17 cellular contexts compared by ENCODE assay signal in the genomic region with DNA sequence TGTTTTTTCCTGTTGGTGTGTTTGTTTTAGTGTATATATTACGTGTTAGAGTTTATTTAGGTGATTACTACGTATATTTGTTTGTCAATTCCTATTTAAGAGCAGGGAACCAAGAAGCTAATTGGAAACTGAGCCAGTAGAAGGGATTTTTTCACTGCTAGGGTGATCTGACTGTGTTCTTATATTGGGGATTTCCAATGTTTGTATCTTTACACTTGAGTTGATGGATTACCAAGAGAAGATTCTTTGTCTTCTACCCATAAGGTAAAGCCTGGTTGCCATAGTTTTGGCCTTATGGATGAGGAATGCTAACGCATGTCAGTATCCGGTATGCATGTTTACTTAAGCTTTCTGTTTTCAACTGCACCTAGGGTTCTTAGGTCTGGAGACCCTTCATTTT. TPM values are rescaled to one million over a fixed set of nuclear protein-coding genes. Genes with fewer than 3 reads are reported as not detected.
DNase-seq lines count a peak whose midpoint lies in the region; ATAC-seq, FAIRE-seq and TF ChIP-seq lines count a peak whose summit lies in the region.
"Had no signal": no experiment of that assay in that cellular context is flagged by ENCODE, and none has a peak within 500 bp of the region (broad histone marks: within the 10 kb centered on the region; RNA-seq: fewer than 3 reads in every experiment).

No MANE protein-coding gene starts in this region.

- no peak overlapping the region for H3K4me3 Mint-ChIP-seq in H9

- H3K4me3 ChIP-seq in GM12878 (no peak overlapping the region; the same call in 1 of the 2 replicates), testis (no peak overlapping the region)
- H3K4me3 ChIP-seq: BLaER1 treated with 17β-estradiol and CSF1 and Interleukin-3, amounts not matched to agents 10 nM and 100 nM; K562; SK-N-MC had no signal

- no TSS peak for BruUV-seq in GM12878 (replicated peaks; lab: Mats Ljungman, UMichigan)

- no peaks in the 10 kb centered on the region; a peak in 2 of 4 replicates for H3K36me3 ChIP-seq in GM12878 (ENCODE audit: control insufficient read depth in 2 of 2, insufficient read depth in 2 of 2, low read length in 1 of 2)
- H3K36me3 ChIP-seq in testis (ENCODE audit: low read depth, missing control alignments) = no peaks in the 10 kb centered on the region

- H3K4me1 ChIP-seq in H9 (ENCODE audit: insufficient read depth, low read length) (peaks cover 11% of the 10 kb centered on the region), GM12878 (ENCODE audit: control insufficient read depth, insufficient read depth, low read length) (peaks cover 2% of the 10 kb centered on the region; the same call in 1 of the 2 replicates), testis (peaks cover 10% of the 10 kb centered on the region)

- no peak for TF ChIP-seq CTCF in H9 (conservative IDR thresholded peaks at IDR 0.05)
- no peak for TF ChIP-seq CTCF in GM12878 (IDR thresholded peaks at IDR 0.05 in 2 of 3, conservative IDR thresholded peaks at IDR 0.05 in 1 of 3; ENCODE audit: control insufficient read depth in 2 of 3, extremely low read depth in 1 of 3, insufficient read depth in 1 of 3, low read depth in 3 of 3, low read length in 3 of 3)
- no peak for TF ChIP-seq CTCF in testis (IDR thresholded peaks at IDR 0.05)

- H3K27ac ChIP-seq in H9 (ENCODE audit: insufficient read length, low read depth, low read length) (no peak overlapping the region), GM12878 (ENCODE audit: control insufficient read depth, insufficient read depth) (peak overlapping the region; percentile 27; the same call in 1 of the 2 replicates), testis (no peak overlapping the region)
- H3K27ac ChIP-seq: BLaER1 treated with 17β-estradiol and CSF1 and Interleukin-3, amounts not matched to agents 10 nM and 100 nM; SK-N-MC had no signal

- no peaks in the 10 kb centered on the region for H3K79me2 ChIP-seq in H9 (ENCODE audit: insufficient read depth, low read length)
- H3K79me2 ChIP-seq in GM12878 (ENCODE audit: control insufficient read depth, insufficient read depth, low read length) = no peaks in the 10 kb centered on the region; the same call in 1 of the 2 replicates

- ATAC-seq in GM12878 = peak; percentile 89
- ATAC-seq: K562, Panc1, Right ventricle myocardium inferior had no signal

- H2AFZ ChIP-seq in H9 (ENCODE audit: low read length) (no peak overlapping the region), GM12878 (ENCODE audit: control insufficient read depth, low read depth, low read length) (no peak overlapping the region; the same call in 1 of the 2 replicates)

- in situ Hi-C loops in GM12878 (cut with MboI) = no loop called here

- H2BK20ac ChIP-seq in H9 (ENCODE audit: low read depth, low read length, poor library complexity, severe bottlenecking) = no peak overlapping the region

- SMC1A ChIA-PET in GM12878 (lab: Charles Lee; ENCODE audit: uncharacterized antibody, unreplicated experiment) = interaction anchor here (0.6 to 1.9 kb wide), 19 partner anchors 10 to 204 kb away, joined by 3 to 10 read pairs (median 4); no protein-coding TSS in a partner anchor

- peak overlapping the region; percentile 36 for H2BK120ac ChIP-seq in H9 (ENCODE audit: low read depth, low read length, poor library complexity, severe bottlenecking)

- H3K18ac ChIP-seq in H9 (ENCODE audit: insufficient read length, low read depth, low read length) = no peak overlapping the region

- DNase-seq in NCI-H748 (lab: John Stamatoyannopoulos, UW; ENCODE audit: unreplicated experiment) (peak; percentile 1), NCI-H748 treated with DMSO at 0.1 percent for 48 hours (lab: John Stamatoyannopoulos, UW) (no peak), H9 (no peak), GM12878 (ENCODE audit: low read depth, low spot score) (peak; percentile 21), T-helper 2 cell (no peak), testis (no peak), DMS 273 treated with DMSO at 0.1 percent for 48 hours (lab: John Stamatoyannopoulos, UW) (no peak)
- no peak for DNase-seq in stimulated activated CD4-positive, alpha-beta T cell treated with anti-CD3 and anti-CD28 coated beads, Interleukin-15, amount 100 ng/mL, for 24 hours
- DNase-seq: DMS153, HCEC 1CT, NCI-H2107, NCI-H774 had no signal

- H2AK5ac ChIP-seq in H9 (ENCODE audit: insufficient read length, low read length) = no peak overlapping the region

- H3K27me3 ChIP-seq in H9 (ENCODE audit: insufficient read depth, low read length) (no peaks in the 10 kb centered on the region), GM12878 (replicated peaks in 1 of 2; ENCODE audit: control insufficient read depth in 2 of 2, insufficient read depth in 2 of 2, low read length in 1 of 2) (no peaks in the 10 kb centered on the region), testis (no peaks in the 10 kb centered on the region)
- H3K27me3 ChIP-seq: BLaER1 treated with 17β-estradiol and CSF1 and Interleukin-3, amounts not matched to agents 10 nM and 100 nM had no signal

- POLR2A ChIA-PET in GM12878 (lab: Charles Lee) = interaction anchor here (0.6 to 1.9 kb wide), 4 partner anchors 14 to 745 kb away, joined by 3 to 10 read pairs (median 6); no protein-coding TSS in a partner anchor

- RAD21 ChIA-PET in GM12878 (lab: Charles Lee; ENCODE audit: unreplicated experiment) = interaction anchor here (0.9 to 1.6 kb wide), 7 partner anchors 16 to 131 kb away, joined by 3 to 6 read pairs (median 5); no protein-coding TSS in a partner anchor

- 100% methylated on average over 2 of the region's 4 CpGs for whole genome bisulfite sequencing in H9 (ENCODE audit: extremely low coverage, insufficient read length, low lambda C conversion rate)
- 78% methylated on average over 4 of the region's 4 CpGs for WGBS in GM12878 (ENCODE audit: insufficient coverage, insufficient replicate concordance, low lambda C conversion rate, missing lambda C conversion rate)
- WGBS in testis, 2 donors = 95 to 96% methylated on average over 4 of the region's 4 CpGs

- no peak overlapping the region for H3K23ac ChIP-seq in H9 (ENCODE audit: insufficient read length, low read depth, low read length)

- H3K4ac ChIP-seq in H9 (ENCODE audit: low read depth, low read length) = no peak overlapping the region

- H3K79me1 ChIP-seq in H9 (ENCODE audit: insufficient read depth, low read depth, low read length, poor library complexity, severe bottlenecking) = no peaks in the 10 kb centered on the region

- H3K27ac Mint-ChIP-seq in H9 = no peak overlapping the region

- no peak overlapping the region for H4K91ac ChIP-seq in H9 (ENCODE audit: insufficient read length, low read depth, low read length)

- H3K27me3 Mint-ChIP-seq in H9 (ENCODE audit: low read depth) = no peaks in the 10 kb centered on the region

- H3K4me2 ChIP-seq in H9 (ENCODE audit: insufficient read depth, insufficient read length, low read length) (no peak overlapping the region), GM12878 (ENCODE audit: control insufficient read depth, insufficient read depth) (no peak overlapping the region)
- H3K4me2 ChIP-seq: BLaER1 treated with 17β-estradiol and CSF1 and Interleukin-3, amounts not matched to agents 10 nM and 100 nM had no signal

- TF ChIP-seq POLR2A in GM12878 (IDR thresholded peaks at IDR 0.05; ENCODE audit: low read depth, low read length) (no peak), testis (IDR thresholded peaks at IDR 0.05) (no peak)

- H3K4me1 Mint-ChIP-seq in H9 = peaks cover 26 to 33% of the 10 kb centered on the region in 2 experiments

- H3K36me3 Mint-ChIP-seq in H9 (ENCODE audit: insufficient read depth in 1 of 3, low read depth in 3 of 3) = peaks cover 0 to 4% (median 3%) of the 10 kb centered on the region in 3 experiments; a peak in 3 of 7 replicates

- no peak overlapping the region for H2BK15ac ChIP-seq in H9 (ENCODE audit: low read depth, low read length)

- H4K5ac ChIP-seq in H9 (ENCODE audit: insufficient read length, low read depth, low read length) = no peak overlapping the region

- no peak overlapping the region for H4K8ac ChIP-seq in H9 (replicated peaks; ENCODE audit: insufficient read length, low read depth, low read length)

- no peak for FAIRE-seq in GM12878 (lab: Jason Lieb, UNC)
- FAIRE-seq: K562 had no signal

- H3T11ph ChIP-seq in H9 (ENCODE audit: low read length) = no peak overlapping the region

- H3K23me2 ChIP-seq in H9 (ENCODE audit: insufficient read length, low read depth, low read length, poor library complexity, severe bottlenecking) = no peaks in the 10 kb centered on the region

- intact Hi-C loops in GM12878 (cut with micrococcal nuclease; ENCODE audit: unreplicated experiment) = no loop called here
- intact Hi-C loops in testis (cut with DNase I; ENCODE audit: low total_unique reads) = no loop called here

- H4K20me1 ChIP-seq in H9 (ENCODE audit: control insufficient read depth, insufficient read depth, insufficient read length) (no peaks in the 10 kb centered on the region), GM12878 (ENCODE audit: control insufficient read depth, insufficient read depth) (no peaks in the 10 kb centered on the region)

- no peak overlapping the region for H3K14ac ChIP-seq in H9 (ENCODE audit: insufficient read depth, low read length)

- H3K9me3 ChIP-seq in H9 (ENCODE audit: control insufficient read depth, low read depth, low read length) (no peaks in the 10 kb centered on the region), GM12878 (replicated peaks; ENCODE audit: control insufficient read depth, insufficient read depth, low read length) (no peaks in the 10 kb centered on the region; the same call in 2 of the 3 replicates), testis (no peaks in the 10 kb centered on the region)

- H3K9me3 Mint-ChIP-seq in H9 = no peaks in the 10 kb centered on the region

- CTCF ChIA-PET in GM12878 (lab: Yijun Ruan, JAX) = interaction anchor here (0.8 to 1.7 kb wide), 6 partner anchors 10 to 139 kb away, joined by 3 to 6 read pairs (median 4); no protein-coding TSS in a partner anchor

- no peak overlapping the region for H2BK5ac ChIP-seq in H9 (ENCODE audit: insufficient read length, low read length)

- H2BK12ac ChIP-seq in H9 (ENCODE audit: insufficient read length, low read depth, low read length) = no peak overlapping the region

- H3K56ac ChIP-seq in H9 (ENCODE audit: insufficient read length, low read depth, low read length) = no peak overlapping the region

- TF ChIP-seq EP300 in GM12878 (IDR thresholded peaks at IDR 0.05; ENCODE audit: borderline replicate concordance in 1 of 2, control insufficient read depth in 1 of 2, low read depth in 2 of 2, low read length in 2 of 2) = no peak; a peak in 1 of 4 replicates

- no peak for TF ChIP-seq RAD21 in GM12878 (IDR thresholded peaks at IDR 0.05; ENCODE audit: insufficient read depth, low read depth, low read length)

- H3K9ac ChIP-seq in H9 (ENCODE audit: extremely low read depth, insufficient read length, low read length) (no peak overlapping the region), GM12878 (ENCODE audit: control insufficient read depth, insufficient read depth, low read length) (no peak overlapping the region)
- H3K9ac ChIP-seq: BLaER1 treated with 17β-estradiol and CSF1 and Interleukin-3, amounts not matched to agents 10 nM and 100 nM had no signal

RNA-seq across cellular contexts. Expression of a gene that starts 35.6 kb away (rescaled TPM):
- total RNA-seq in H9 (2021) (7.5 and 10.3 TPM in 2 replicates), GM12878 (2014; rRNA removed) (4.7 TPM in 2 replicates), GM12878 (2014; rRNA removed; fragmentation: Illumina TruSeq; extraction: Trizol) (3.5 and 3.7 TPM in 2 replicates), GM12878 (2021) (9.1 and 12.1 TPM in 2 replicates), testis (1 to 10 TPM; 7.6 to 8.9 TPM)
- 10.2 and 10.8 TPM in 2 replicates for total RNA-seq in GM12878 (2013; cell fraction: nucleolus; rRNA removed)
- polyA plus RNA-seq in GM12878 (2011; ENCODE audit: low read depth) = 3.4 TPM
- polyA plus RNA-seq in GM12878 (2011; rRNA removed) (5.3 and 14.2 TPM in 2 replicates), GM12878 (2014; fragmentation: Illumina TruSeq; extraction: Trizol) (5.1 and 9.1 TPM in 2 replicates), GM12878 (2014; fragmentation: Nextera tagmentation; extraction: Ambion mirVana) (1 to 10 TPM in 1 of 2 experiments, under 1 TPM in 1; 0.97 to 1.1 TPM), GM12878 (2014; rRNA removed) (4.2 TPM in 2 replicates), GM12878 (2016; fragmentation: Nextera tagmentation; extraction: Ambion mirVana) (1 to 10 TPM; 4.0 to 5.5 TPM), testis (ENCODE audit: insufficient read depth, low read depth, low replicate concordance) (9.8 TPM)
- polyA plus RNA-seq in GM12878 (2011; cell fraction: cytosol; rRNA removed) = 6.9 and 11.5 TPM in 2 replicates
- 9.7 and 12.5 TPM in 2 replicates for polyA plus RNA-seq in GM12878 (2011; cell fraction: nucleus; rRNA removed)
- polyA plus RNA-seq in GM12878 (2012) = 4.9 and 5.9 TPM in 2 replicates
- polyA minus RNA-seq in GM12878 (2011; rRNA and poly(A)+ RNA removed) = 9.8 and 15.1 TPM in 2 replicates
- polyA minus RNA-seq in GM12878 (2011; cell fraction: cytosol; rRNA and poly(A)+ RNA removed) = 3.5 and 4.2 TPM in 2 replicates
- polyA minus RNA-seq in GM12878 (2011; cell fraction: nucleus; rRNA and poly(A)+ RNA removed) = 4.7 and 7.8 TPM in 2 replicates

Comparison
In these comparisons a context has a peak if more than half of its experiments do, and no peak if none do; other contexts are left out.
1. DNase-seq: peak in NCI-H748 (single experiment) and GM12878 (single experiment); none in NCI-H748 treated with DMSO at 0.1 percent for 48 hours (single experiment), H9 (single experiment), T-helper 2 cell (0 of 5), stimulated activated CD4-positive, alpha-beta T cell treated with anti-CD3 and anti-CD28 coated beads, Interleukin-15, amount 100 ng/mL, for 24 hours (single experiment), testis (single experiment) and DMS 273 treated with DMSO at 0.1 percent for 48 hours (single experiment).